Comparison of ENCODE assay signal across 8 cellular contexts in genomic region chr15:68559342-68560310, GRCh38. TPM values are rescaled to one million over a fixed set of nuclear protein-coding genes. Genes with fewer than 3 reads are reported as not detected.
A peak's percentile ranks its signal among the peaks of the same experiment; 100 is the strongest.
DNase-seq lines count a peak whose midpoint lies in the region; ATAC-seq, FAIRE-seq and TF ChIP-seq lines count a peak whose summit lies in the region.

No MANE protein-coding gene starts in this region.

- no peak for FAIRE-seq in astrocyte (lab: Jason Lieb, UNC)

- no peaks in the 10 kb centered on the region for H3K36me3 Mint-ChIP-seq in T-helper 2 cell treated with Interferon-gamma antibody and Interleukin-4, amounts not matched to agents 5 μg/mL and 100 μg/mL, for 36 hours (ENCODE audit: low read depth)
- no peaks in the 10 kb centered on the region for H3K36me3 Mint-ChIP-seq in astrocyte (ENCODE audit: low read depth, unreplicated experiment)

- H3K27me3 ChIP-seq in astrocyte (ENCODE audit: insufficient read depth, low read length) = no peaks in the 10 kb centered on the region

- TF ChIP-seq CTCF in AG10803 (conservative IDR thresholded peaks at IDR 0.05; ENCODE audit: low read length) = peak; percentile 82
- peak; percentile 72 for TF ChIP-seq CTCF in NB4 (IDR thresholded peaks at IDR 0.05; ENCODE audit: low read depth, low read length)
- peak; percentile 78 for TF ChIP-seq CTCF in astrocyte (IDR thresholded peaks at IDR 0.05; ENCODE audit: insufficient read depth, low read depth, low read length)

- peak overlapping the region; percentile 63 for H3K4me3 ChIP-seq in AG10803 (ENCODE audit: low read length)
- peak overlapping the region; percentile 42 for H3K4me3 ChIP-seq in NB4 (ENCODE audit: low read depth, low read length)
- H3K4me3 ChIP-seq in astrocyte (ENCODE audit: insufficient read depth, low read depth, low read length) = peak overlapping the region; percentile 63

- H3K27ac Mint-ChIP-seq in T-helper 2 cell treated with Interferon-gamma antibody and Interleukin-4, amounts not matched to agents 5 μg/mL and 100 μg/mL, for 36 hours = no peak overlapping the region
- peak overlapping the region; percentile 84 for H3K27ac Mint-ChIP-seq in astrocyte (ENCODE audit: unreplicated experiment)

- no peaks in the 10 kb centered on the region for H3K79me2 ChIP-seq in astrocyte (ENCODE audit: insufficient read depth, low read length)

- H3K9ac ChIP-seq in astrocyte (ENCODE audit: low read length) = peak overlapping the region; percentile 78

- no peak for TF ChIP-seq POLR2A in NB4 (IDR thresholded peaks at IDR 0.05; ENCODE audit: extremely low read depth, insufficient read length)

- peak; percentile 78 for ATAC-seq in GM19463 (IDR thresholded peaks at IDR 0.05; ENCODE audit: unreplicated experiment)
- no peak for ATAC-seq in GM18502 (IDR thresholded peaks at IDR 0.05; ENCODE audit: poor library complexity, unreplicated experiment)

- peaks cover 12% of the 10 kb centered on the region for H3K4me1 Mint-ChIP-seq in T-helper 2 cell treated with Interferon-gamma antibody and Interleukin-4, amounts not matched to agents 5 μg/mL and 100 μg/mL, for 36 hours (ENCODE audit: low read depth)
- peaks cover 11% of the 10 kb centered on the region for H3K4me1 Mint-ChIP-seq in astrocyte (ENCODE audit: low read depth, unreplicated experiment)

- no peaks in the 10 kb centered on the region for H4K20me1 ChIP-seq in astrocyte (ENCODE audit: insufficient read depth, low read length)

- H3K36me3 ChIP-seq in astrocyte (ENCODE audit: insufficient read depth, low read length) = no peaks in the 10 kb centered on the region

- H3K4me3 Mint-ChIP-seq in T-helper 2 cell treated with Interferon-gamma antibody and Interleukin-4, amounts not matched to agents 5 μg/mL and 100 μg/mL, for 36 hours = peak overlapping the region; percentile 74
- H3K4me3 Mint-ChIP-seq in astrocyte (ENCODE audit: unreplicated experiment) = peak overlapping the region; percentile 79

- no peaks in the 10 kb centered on the region for H3K9me3 Mint-ChIP-seq in T-helper 2 cell treated with Interferon-gamma antibody and Interleukin-4, amounts not matched to agents 5 μg/mL and 100 μg/mL, for 36 hours
- H3K9me3 Mint-ChIP-seq in astrocyte (ENCODE audit: unreplicated experiment) = no peaks in the 10 kb centered on the region

- peak overlapping the region; percentile 100 for H3K4me2 ChIP-seq in astrocyte (ENCODE audit: low read length)

- peak; percentile 67 for DNase-seq in AG10803 (ENCODE audit: low read depth)
- peak; percentile 81 for DNase-seq in NB4 (ENCODE audit: low read depth)
- DNase-seq in T-helper 2 cell treated with Interferon-gamma antibody and Interleukin-4, amounts not matched to agents 5 μg/mL and 100 μg/mL, for 36 hours (ENCODE audit: low spot score) = peak; percentile 70
- DNase-seq in astrocyte (ENCODE audit: low read depth) = peak; percentile 57
- DNase-seq in hippocampal formation (lab: John Stamatoyannopoulos, UW) = peak; percentile 65 to 74
- DNase-seq in retina = peak; percentile 98

- H3K27me3 Mint-ChIP-seq in T-helper 2 cell treated with Interferon-gamma antibody and Interleukin-4, amounts not matched to agents 5 μg/mL and 100 μg/mL, for 36 hours (ENCODE audit: low read depth) = peaks cover 44% of the 10 kb centered on the region
- H3K27me3 Mint-ChIP-seq in astrocyte (ENCODE audit: low read depth, unreplicated experiment) = peaks cover 41% of the 10 kb centered on the region

- no peaks in the 10 kb centered on the region for H3K9me3 ChIP-seq in astrocyte (ENCODE audit: insufficient read depth, low read depth, low read length)

- peak overlapping the region; percentile 100 for H2AFZ ChIP-seq in astrocyte (ENCODE audit: low read depth, low read length)

- no peaks in the 10 kb centered on the region for H3K4me1 ChIP-seq in astrocyte (ENCODE audit: insufficient read depth, low read length)

- H3K27ac ChIP-seq in astrocyte (ENCODE audit: low read depth, low read length) = no peak overlapping the region

RNA-seq across cellular contexts. Expression of gene CORO2B, which starts 19.2 kb away (rescaled TPM):
- total RNA-seq in astrocyte = 6.2 and 7.4 TPM in 2 replicates
